In the genomic region with DNA sequence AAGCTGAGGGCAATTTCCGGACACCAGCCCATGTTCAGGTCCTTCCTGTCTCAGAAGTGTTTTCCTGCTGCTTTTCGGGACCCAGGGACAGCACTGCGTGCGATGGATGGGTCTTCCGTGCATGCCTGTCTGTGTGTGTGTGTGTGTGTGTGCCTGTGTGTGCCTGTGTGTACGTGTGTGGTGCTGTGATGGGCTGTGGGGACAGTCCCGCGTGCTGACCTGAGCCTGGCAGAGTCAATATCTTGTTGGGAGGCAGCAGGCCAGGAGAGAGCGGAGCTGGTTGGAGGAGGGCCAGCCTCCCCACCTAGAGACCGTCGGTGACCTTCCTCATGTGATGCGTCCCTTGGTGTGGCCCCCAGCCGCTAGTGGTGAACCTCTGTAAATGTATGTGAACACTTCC, we compare ENCODE assay signal across 1 cellular context.
TF ChIP-seq lines count a peak whose summit lies in the region.

No MANE protein-coding gene starts in this region.

TF ChIP-seq in HEK293, 187 proteins besides CTCF, POLR2A, EP300 and RAD21 (continued from another document):
- TF ChIP-seq ZNF280D (tag by site-specific recombination; IDR thresholded peaks at IDR 0.05) (no peak), SCRT1 (tag by site-specific recombination; IDR thresholded peaks at IDR 0.05; ENCODE audit: borderline replicate concordance) (no peak), ZBTB6 (tag by site-specific recombination; IDR thresholded peaks at IDR 0.05) (no peak), ZIC2 (tag by site-specific recombination; IDR thresholded peaks at IDR 0.05) (peak; percentile 76), ZFP3 (tag by site-specific recombination; IDR thresholded peaks at IDR 0.05; ENCODE audit: low read depth) (no peak), ZBTB48 (tag by site-specific recombination; IDR thresholded peaks at IDR 0.05) (peak; percentile 34; the same call in 1 of the 2 replicates), KLF16 (tag by site-specific recombination; IDR thresholded peaks at IDR 0.05) (no peak), ZNF843 (tag by site-specific recombination; IDR thresholded peaks at IDR 0.05) (no peak), YY1 (tag by site-specific recombination; IDR thresholded peaks at IDR 0.05) (no peak), ZNF658 (tag by site-specific recombination; IDR thresholded peaks at IDR 0.05) (no peak), ZNF394 (tag by site-specific recombination; IDR thresholded peaks at IDR 0.05; ENCODE audit: borderline replicate concordance) (no peak), ZNF549 (tag by site-specific recombination; IDR thresholded peaks at IDR 0.05) (no peak), ZNF600 (tag by site-specific recombination; IDR thresholded peaks at IDR 0.05) (peak; percentile 83), ZNF664 (tag by site-specific recombination; IDR thresholded peaks at IDR 0.05) (no peak), ZNF184 (tag by site-specific recombination; IDR thresholded peaks at IDR 0.05) (no peak), ZNF785 (tag by site-specific recombination; IDR thresholded peaks at IDR 0.05) (no peak), ZBTB11 (tag by site-specific recombination; conservative IDR thresholded peaks at IDR 0.05; ENCODE audit: low read depth) (no peak), ZFP37 (tag by site-specific recombination; IDR thresholded peaks at IDR 0.05) (no peak), HOXA7 (CRISPR knock-in tag; IDR thresholded peaks at IDR 0.05; ENCODE audit: borderline replicate concordance) (no peak), SP3 (tag by site-specific recombination; IDR thresholded peaks at IDR 0.05) (no peak), ZNF473 (tag by site-specific recombination; IDR thresholded peaks at IDR 0.05) (no peak), ZSCAN4 (tag by site-specific recombination; IDR thresholded peaks at IDR 0.05) (peak; percentile 83), ZSCAN16 (tag by site-specific recombination; IDR thresholded peaks at IDR 0.05) (no peak), EGR2 (tag by site-specific recombination; IDR thresholded peaks at IDR 0.05; ENCODE audit: low read depth) (no peak), ZNF571 (tag by site-specific recombination; IDR thresholded peaks at IDR 0.05) (no peak), ZNF391 (tag by site-specific recombination; IDR thresholded peaks at IDR 0.05; ENCODE audit: borderline replicate concordance, low read depth) (no peak), SP2 (tag by site-specific recombination; IDR thresholded peaks at IDR 0.05) (no peak), AEBP2 (tag by site-specific recombination; IDR thresholded peaks at IDR 0.05; ENCODE audit: borderline replicate concordance) (no peak), IKZF3 (tag by site-specific recombination; IDR thresholded peaks at IDR 0.05) (no peak), ZNF23 (tag by site-specific recombination; IDR thresholded peaks at IDR 0.05; ENCODE audit: borderline replicate concordance) (no peak), ZNF558 (tag by site-specific recombination; IDR thresholded peaks at IDR 0.05) (no peak), ZNF629 (tag by site-specific recombination; IDR thresholded peaks at IDR 0.05) (no peak), KLF7 (tag by site-specific recombination; IDR thresholded peaks at IDR 0.05; ENCODE audit: borderline replicate concordance) (no peak)
- TF ChIP-seq, protein P1, sequence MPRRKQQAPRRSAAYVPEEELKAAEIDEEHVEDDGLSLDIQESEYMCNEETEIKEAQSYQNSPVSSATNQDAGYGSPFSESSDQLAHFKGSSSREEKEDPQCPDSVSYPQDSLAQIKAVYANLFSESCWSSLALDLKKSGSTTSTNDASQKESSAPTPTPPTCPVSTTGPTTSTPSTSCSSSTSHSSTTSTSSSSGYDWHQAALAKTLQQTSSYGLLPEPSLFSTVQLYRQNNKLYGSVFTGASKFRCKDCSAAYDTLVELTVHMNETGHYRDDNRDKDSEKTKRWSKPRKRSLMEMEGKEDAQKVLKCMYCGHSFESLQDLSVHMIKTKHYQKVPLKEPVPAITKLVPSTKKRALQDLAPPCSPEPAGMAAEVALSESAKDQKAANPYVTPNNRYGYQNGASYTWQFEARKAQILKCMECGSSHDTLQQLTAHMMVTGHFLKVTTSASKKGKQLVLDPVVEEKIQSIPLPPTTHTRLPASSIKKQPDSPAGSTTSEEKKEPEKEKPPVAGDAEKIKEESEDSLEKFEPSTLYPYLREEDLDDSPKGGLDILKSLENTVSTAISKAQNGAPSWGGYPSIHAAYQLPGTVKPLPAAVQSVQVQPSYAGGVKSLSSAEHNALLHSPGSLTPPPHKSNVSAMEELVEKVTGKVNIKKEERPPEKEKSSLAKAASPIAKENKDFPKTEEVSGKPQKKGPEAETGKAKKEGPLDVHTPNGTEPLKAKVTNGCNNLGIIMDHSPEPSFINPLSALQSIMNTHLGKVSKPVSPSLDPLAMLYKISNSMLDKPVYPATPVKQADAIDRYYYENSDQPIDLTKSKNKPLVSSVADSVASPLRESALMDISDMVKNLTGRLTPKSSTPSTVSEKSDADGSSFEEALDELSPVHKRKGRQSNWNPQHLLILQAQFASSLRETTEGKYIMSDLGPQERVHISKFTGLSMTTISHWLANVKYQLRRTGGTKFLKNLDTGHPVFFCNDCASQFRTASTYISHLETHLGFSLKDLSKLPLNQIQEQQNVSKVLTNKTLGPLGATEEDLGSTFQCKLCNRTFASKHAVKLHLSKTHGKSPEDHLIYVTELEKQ (tag by site-specific recombination; IDR thresholded peaks at IDR 0.05; ENCODE audit: borderline replicate concordance): no peak
